Comparison of ENCODE assay signal across 9 cellular contexts in genomic region chr1:145990249-145991097, GRCh38. TPM values are rescaled to one million over a fixed set of nuclear protein-coding genes. Genes with fewer than 3 reads are reported as not detected.
A peak's percentile ranks its signal among the peaks of the same experiment; 100 is the strongest.
DNase-seq lines count a peak whose midpoint lies in the region; ATAC-seq and TF ChIP-seq lines count a peak whose summit lies in the region.
"Had no signal": no experiment of that assay in that cellular context is flagged by ENCODE, and none has a peak within 500 bp of the region (broad histone marks: within the 10 kb centered on the region; RNA-seq: fewer than 3 reads in every experiment).

No MANE protein-coding gene starts in this region.

- H3K4ac ChIP-seq in trophoblast cell (ENCODE audit: low read depth, low read length): no peak overlapping the region

- no peak overlapping the region for H3K23ac ChIP-seq in trophoblast cell (ENCODE audit: low read length)

- H2AFZ ChIP-seq in GM23248 (no peak overlapping the region), trophoblast cell (ENCODE audit: insufficient read depth, low read length, poor library complexity) (no peak overlapping the region)

- no peak overlapping the region for H4K8ac ChIP-seq in trophoblast cell (ENCODE audit: low read depth, low read length)

- H2BK12ac ChIP-seq in trophoblast cell (ENCODE audit: low read length): no peak overlapping the region

- WGBS in GM23248 (ENCODE audit: low coverage in 1 of 2, low lambda C conversion rate in 2 of 2, missing lambda C conversion rate in 2 of 2), 2 experiments: 88% methylated on average over 7 of the region's 7 CpGs
- WGBS in trophoblast cell (ENCODE audit: extremely low coverage, insufficient coverage, insufficient read length): 100% methylated on average over 1 of the region's 7 CpGs

- H3K27ac Mint-ChIP-seq in progenitor cell of endocrine pancreas: no peak overlapping the region
- no peak overlapping the region for H3K27ac Mint-ChIP-seq in Calu3 (ENCODE audit: unreplicated experiment)

- H4K12ac ChIP-seq in trophoblast cell (ENCODE audit: low read depth, low read length): no peak overlapping the region

- H3K27me3 Mint-ChIP-seq in progenitor cell of endocrine pancreas (no peaks in the 10 kb centered on the region), Calu3 (ENCODE audit: unreplicated experiment) (no peaks in the 10 kb centered on the region)
- H3K27me3 Mint-ChIP-seq: activated CD4-positive, alpha-beta T cell treated with anti-CD3 and anti-CD28 coated beads, Interleukin-2, amount 10 ng/mL, durations not matched to agents 24 days and 14 days had no signal

- H3K9me3 ChIP-seq in GM23248 (ENCODE audit: low read depth): no peaks in the 10 kb centered on the region
- H3K9me3 ChIP-seq in RWPE2 (ENCODE audit: severe bottlenecking): no peaks in the 10 kb centered on the region
- H3K9me3 ChIP-seq in trophoblast cell (ENCODE audit: insufficient read depth, low read depth, low read length): no peaks in the 10 kb centered on the region

- peak overlapping the region; percentile 27 for H3K27ac ChIP-seq in GM23248
- no peak overlapping the region for H3K27ac ChIP-seq in RWPE2 (ENCODE audit: poor library complexity, severe bottlenecking)
- H3K27ac ChIP-seq in trophoblast cell (ENCODE audit: low read depth, low read length): no peak overlapping the region

- BruUV-seq in Calu3 (replicated peaks; lab: Mats Ljungman, UMichigan): no TSS peak

- peaks cover 25% of the 10 kb centered on the region for H3K36me3 Mint-ChIP-seq in progenitor cell of endocrine pancreas (ENCODE audit: insufficient read depth)
- no peaks in the 10 kb centered on the region for H3K36me3 Mint-ChIP-seq in Calu3 (ENCODE audit: insufficient read depth, unreplicated experiment)

- peaks cover 1% of the 10 kb centered on the region for H3K79me1 ChIP-seq in trophoblast cell (ENCODE audit: low read length)

- H2BK5ac ChIP-seq in trophoblast cell (ENCODE audit: low read depth, low read length, poor library complexity): no peak overlapping the region

- H3K4me3 ChIP-seq in GM23248: no peak overlapping the region
- no peak overlapping the region for H3K4me3 ChIP-seq in RWPE2 (ENCODE audit: severe bottlenecking)
- H3K4me3 ChIP-seq in trophoblast cell (ENCODE audit: low read depth, low read length): no peak overlapping the region

- H3K4me3 Mint-ChIP-seq in progenitor cell of endocrine pancreas (ENCODE audit: low read depth): no peak overlapping the region
- no peak overlapping the region for H3K4me3 Mint-ChIP-seq in Calu3 (ENCODE audit: low read depth, unreplicated experiment)
- H3K4me3 Mint-ChIP-seq: activated CD4-positive, alpha-beta T cell treated with anti-CD3 and anti-CD28 coated beads, Interleukin-2, amount 10 ng/mL, durations not matched to agents 24 days and 14 days had no signal

- no peaks in the 10 kb centered on the region for H3K9me3 Mint-ChIP-seq in progenitor cell of endocrine pancreas (ENCODE audit: low read depth)
- H3K9me3 Mint-ChIP-seq in Calu3 (ENCODE audit: low read depth, unreplicated experiment): no peaks in the 10 kb centered on the region
- H3K9me3 Mint-ChIP-seq: activated CD4-positive, alpha-beta T cell treated with anti-CD3 and anti-CD28 coated beads, Interleukin-2, amount 10 ng/mL, durations not matched to agents 24 days and 14 days had no signal

- peaks cover 23% of the 10 kb centered on the region; the same call in 1 of the 2 replicates for H4K20me1 ChIP-seq in GM23248 (ENCODE audit: insufficient read depth)

- H3K18ac ChIP-seq in trophoblast cell (ENCODE audit: low read length): no peak overlapping the region

- in situ Hi-C loops in GM23248 (cut with MboI): no loop called here

- no peak overlapping the region for H3K9ac ChIP-seq in GM23248
- no peak overlapping the region for H3K9ac ChIP-seq in trophoblast cell (ENCODE audit: low read length)

- H3K9me2 ChIP-seq in GM23248 (ENCODE audit: insufficient read depth): no peaks in the 10 kb centered on the region

- H3K14ac ChIP-seq in trophoblast cell (ENCODE audit: low read length): no peak overlapping the region

- H3K4me2 ChIP-seq in GM23248 (ENCODE audit: unreplicated experiment) (no peak overlapping the region), trophoblast cell (ENCODE audit: low read length) (peak overlapping the region; percentile 23)

- intact Hi-C loops in Calu3 (cut with micrococcal nuclease; ENCODE audit: unreplicated experiment): no loop called here

- H3K36me3 ChIP-seq in GM23248 (ENCODE audit: low read depth): peaks cover 33% of the 10 kb centered on the region
- peaks cover 36% of the 10 kb centered on the region for H3K36me3 ChIP-seq in RWPE2 (ENCODE audit: low read depth)
- H3K36me3 ChIP-seq in trophoblast cell (ENCODE audit: control insufficient read depth in 1 of 2, insufficient read depth in 2 of 2, low read length in 2 of 2): peaks cover 6 to 8% of the 10 kb centered on the region in 2 experiments

- peaks cover 61% of the 10 kb centered on the region for H3F3A ChIP-seq in GM23248 (ENCODE audit: insufficient read depth)

- H3K27me3 ChIP-seq in GM23248 (replicated peaks; ENCODE audit: insufficient read depth): no peaks in the 10 kb centered on the region
- no peaks in the 10 kb centered on the region for H3K27me3 ChIP-seq in RWPE2 (ENCODE audit: insufficient read depth, poor library complexity, severe bottlenecking)
- H3K27me3 ChIP-seq in trophoblast cell (ENCODE audit: insufficient read depth, low read length): no peaks in the 10 kb centered on the region

- CTCF ChIA-PET in Calu3 (lab: Charles Lee): interaction anchor here (0.7 to 1.2 kb wide), 2 partner anchors 11 to 44 kb away, joined by 3 to 4 read pairs; no protein-coding TSS in a partner anchor

- DNase-seq in GM23248: peak; percentile 43
- no peak for DNase-seq in RWPE2 (ENCODE audit: low spot score)
- peak; percentile 64 for DNase-seq in fibroblast of peridontal ligament (ENCODE audit: extremely low read depth)
- peak in 1 of 2 donors; percentile 26 for DNase-seq in trophoblast cell
- no peak for DNase-seq in NCI-H128 (lab: John Stamatoyannopoulos, UW; ENCODE audit: unreplicated experiment)
- DNase-seq in progenitor cell of endocrine pancreas (ENCODE audit: low spot score, unreplicated experiment): no peak
- no peak for DNase-seq in Calu3
- DNase-seq: activated CD4-positive, alpha-beta T cell treated with anti-CD3 and anti-CD28 coated beads, Interleukin-2, amount 10 ng/mL, durations not matched to agents 24 days and 14 days had no signal

- ATAC-seq in RWPE2 (ENCODE audit: low read depth): peak; percentile 17; the same call in 1 of the 3 replicates
- ATAC-seq in HG03439 (IDR thresholded peaks at IDR 0.05; ENCODE audit: unreplicated experiment): no peak

- H3K4me1 Mint-ChIP-seq in progenitor cell of endocrine pancreas (ENCODE audit: low read depth): peaks cover 20% of the 10 kb centered on the region
- peaks cover 21% of the 10 kb centered on the region for H3K4me1 Mint-ChIP-seq in Calu3 (ENCODE audit: low read depth, unreplicated experiment)

- TF ChIP-seq CTCF in RWPE2 (IDR thresholded peaks at IDR 0.05; ENCODE audit: poor library complexity, severe bottlenecking): no peak
- TF ChIP-seq CTCF in progenitor cell of endocrine pancreas (IDR thresholded peaks at IDR 0.05; ENCODE audit: unreplicated experiment): no peak
- TF ChIP-seq CTCF in Calu3 (IDR thresholded peaks at IDR 0.05; ENCODE audit: unreplicated experiment): no peak

- no peak overlapping the region for H2AK5ac ChIP-seq in trophoblast cell (ENCODE audit: low read length)

- peaks cover 31% of the 10 kb centered on the region for H3K79me2 ChIP-seq in GM23248 (ENCODE audit: insufficient read depth)
- H3K79me2 ChIP-seq in trophoblast cell (ENCODE audit: control insufficient read depth, insufficient read depth, low read length, poor library complexity): no peaks in the 10 kb centered on the region

- H2BK120ac ChIP-seq in trophoblast cell (ENCODE audit: insufficient read depth, low read length, poor library complexity): peak overlapping the region; percentile 24

- H4K91ac ChIP-seq in trophoblast cell (ENCODE audit: low read depth, low read length): peak overlapping the region; percentile 39

- peaks cover 35% of the 10 kb centered on the region for H3K4me1 ChIP-seq in GM23248 (ENCODE audit: insufficient read depth)
- peaks cover 15% of the 10 kb centered on the region for H3K4me1 ChIP-seq in RWPE2 (ENCODE audit: insufficient read depth, poor library complexity, severe bottlenecking)
- peaks cover 6 to 17% of the 10 kb centered on the region in 2 experiments for H3K4me1 ChIP-seq in trophoblast cell (ENCODE audit: control insufficient read depth in 1 of 2, insufficient read depth in 2 of 2, low read length in 2 of 2)

RNA-seq across cellular contexts. Expression of gene TXNIP, which starts 5.9 kb away (rescaled TPM):
- total RNA-seq in GM23248 (2014; rRNA removed; shearing (Covaris generic)): 221 and 263 TPM in 2 replicates
- 169 and 180 TPM in 2 replicates for polyA plus RNA-seq in GM23248 (2016; fragmentation: Nextera tagmentation; extraction: Ambion mirVana)
- 15.9 and 17.2 TPM in 2 replicates for polyA plus RNA-seq in trophoblast cell (2013)
- total RNA-seq in progenitor cell of endocrine pancreas (38.1 and 38.8 TPM in 2 replicates), Calu3 (2022) (18.5 and 27.3 TPM in 2 replicates)

RNA-seq across cellular contexts. Expression of gene POLR3GL, which starts 26.0 kb away (rescaled TPM):
- 17.4 and 24.2 TPM in 2 replicates for total RNA-seq in GM23248 (2014; rRNA removed; shearing (Covaris generic))
- 34.7 and 37.9 TPM in 2 replicates for polyA plus RNA-seq in GM23248 (2016; fragmentation: Nextera tagmentation; extraction: Ambion mirVana)
- 5.4 and 7.0 TPM in 2 replicates for polyA plus RNA-seq in trophoblast cell (2013)
- total RNA-seq in progenitor cell of endocrine pancreas (12.8 and 13.7 TPM in 2 replicates), Calu3 (2022) (9.9 and 11.5 TPM in 2 replicates)

RNA-seq across cellular contexts. Expression of gene ANKRD34A, which starts 26.1 kb away (rescaled TPM):
- 0.25 and 1.3 TPM in 2 replicates for total RNA-seq in GM23248 (2014; rRNA removed; shearing (Covaris generic))
- polyA plus RNA-seq in GM23248 (2016; fragmentation: Nextera tagmentation; extraction: Ambion mirVana): 1.9 and 2.3 TPM in 2 replicates
- polyA plus RNA-seq in trophoblast cell (2013): 0.08 and 0.11 TPM in 2 replicates
- total RNA-seq in progenitor cell of endocrine pancreas (0.22 TPM in 1 of 2 replicates, not detected in the other), Calu3 (2022) (0.19 and 0.27 TPM in 2 replicates)

RNA-seq across cellular contexts. Expression of gene HJV, which starts 31.1 kb away (rescaled TPM):
- not detected in 2 replicates for total RNA-seq in GM23248 (2014; rRNA removed; shearing (Covaris generic))
- not detected in 2 replicates for polyA plus RNA-seq in GM23248 (2016; fragmentation: Nextera tagmentation; extraction: Ambion mirVana)
- polyA plus RNA-seq in trophoblast cell (2013): 0.01 and 0.03 TPM in 2 replicates
- total RNA-seq in progenitor cell of endocrine pancreas (not detected in 2 replicates), Calu3 (2022) (not detected in 2 replicates)
- total RNA-seq: activated CD4-positive, alpha-beta T cell treated with anti-CD3 and anti-CD28 coated beads, Interleukin-2, amount 10 ng/mL, durations not matched to agents 24 days and 14 days had no signal

RNA-seq across cellular contexts. Expression of gene LIX1L, which starts 32.7 kb away (rescaled TPM):
- 26.1 and 36.5 TPM in 2 replicates for total RNA-seq in GM23248 (2014; rRNA removed; shearing (Covaris generic))
- 18.3 TPM in 2 replicates for polyA plus RNA-seq in GM23248 (2016; fragmentation: Nextera tagmentation; extraction: Ambion mirVana)
- 2.1 and 2.2 TPM in 2 replicates for polyA plus RNA-seq in trophoblast cell (2013)
- 4.2 and 4.5 TPM in 2 replicates for total RNA-seq in progenitor cell of endocrine pancreas
- 6.3 and 7.2 TPM in 2 replicates for total RNA-seq in Calu3 (2022)

Comparison
In these comparisons a context has a peak if more than half of its experiments do, and no peak if none do; other contexts are left out.
1. DNase-seq: peak in GM23248 (single experiment) and fibroblast of peridontal ligament (single experiment); none in RWPE2 (single experiment), NCI-H128 (single experiment), progenitor cell of endocrine pancreas (single experiment) and Calu3 (single experiment).